1 cellular context compared by ENCODE assay signal in genomic region chr21:31918250-31918775, GRCh38.
A peak's percentile ranks its signal among the peaks of the same experiment; 100 is the strongest.
TF ChIP-seq lines count a peak whose summit lies in the region.

No MANE protein-coding gene starts in this region.

TF ChIP-seq in H1, 55 proteins besides CTCF, POLR2A, EP300 and RAD21:
- TF ChIP-seq YY1 (IDR thresholded peaks at IDR 0.05; ENCODE audit: low read depth, low read length), result peak; percentile 52; the same call in 1 of the 2 replicates
- TF ChIP-seq GABPA (IDR thresholded peaks at IDR 0.05; ENCODE audit: borderline replicate concordance, insufficient read depth, low read length), result no peak
